8 cellular contexts compared by ENCODE assay signal in genomic region chr17:68455756-68456528, GRCh38. TPM values are rescaled to one million over a fixed set of nuclear protein-coding genes. Genes with fewer than 3 reads are reported as not detected.
DNase-seq lines count a peak whose midpoint lies in the region; ATAC-seq and TF ChIP-seq lines count a peak whose summit lies in the region.

No MANE protein-coding gene starts in this region.

- CTCF ChIA-PET in BJ (lab: Yijun Ruan, JAX) = interaction anchor here (0.6 to 1.5 kb wide), 9 partner anchors 9 to 283 kb away, joined by 3 to 8 read pairs (median 4); no protein-coding TSS in a partner anchor
- CTCF ChIA-PET in HEK293 (lab: Yijun Ruan, JAX) = interaction anchor here (0.6 to 4.0 kb wide), 9 partner anchors 9 to 283 kb away, joined by 3 to 32 read pairs (median 5); no protein-coding TSS in a partner anchor
- CTCF ChIA-PET in GM10248 (lab: Yijun Ruan, JAX) = interaction anchor here (1.2 to 5.1 kb wide), 8 partner anchors 10 to 320 kb away, joined by 3 to 24 read pairs (median 4); no protein-coding TSS in a partner anchor

- ATAC-seq in RWPE2 (ENCODE audit: low read depth) (peak; percentile 24), GM18858 (IDR thresholded peaks at IDR 0.05; ENCODE audit: unreplicated experiment) (no peak)

- H3K27ac ChIP-seq in HEK293 (ENCODE audit: extremely low read depth, low read depth, low read length) (no peak overlapping the region), RWPE2 (ENCODE audit: poor library complexity, severe bottlenecking) (peak overlapping the region; percentile 63), esophagus squamous epithelium (peak overlapping the region; percentile 91 to 96 (median 95)), neutrophil (peak overlapping the region; percentile 92)

- WGBS in esophagus squamous epithelium, 2 donors = 27 to 33% methylated on average over 9 to 10 of the region's 10 CpGs

- H3K4me1 ChIP-seq in HEK293 (ENCODE audit: control insufficient read depth, insufficient read depth, low read length) (peaks cover 14% of the 10 kb centered on the region), RWPE2 (ENCODE audit: insufficient read depth, poor library complexity, severe bottlenecking) (peaks cover 17% of the 10 kb centered on the region), esophagus squamous epithelium (peaks cover 9 to 54% (median 31%) of the 10 kb centered on the region in 3 donors), neutrophil (ENCODE audit: control insufficient read depth in 1 of 2, insufficient read depth in 1 of 2, low read depth in 1 of 2, low read length in 1 of 2) (peaks cover 66 to 74% of the 10 kb centered on the region in 2 experiments)

- intact Hi-C loops in esophagus squamous epithelium (cut with DNase I) = no loop called here

- TF ChIP-seq CTCF in BJ (IDR thresholded peaks at IDR 0.05; ENCODE audit: insufficient read depth, low read depth, low read length) = no peak
- no peak for TF ChIP-seq CTCF in HEK293 (tag by site-specific recombination; IDR thresholded peaks at IDR 0.05)
- TF ChIP-seq CTCF in RWPE2 (IDR thresholded peaks at IDR 0.05; ENCODE audit: poor library complexity, severe bottlenecking) = no peak
- TF ChIP-seq CTCF in esophagus squamous epithelium (IDR thresholded peaks at IDR 0.05) = no peak
- TF ChIP-seq CTCF in neutrophil (IDR thresholded peaks at IDR 0.05) = no peak
- TF ChIP-seq CTCF in GM10248 (IDR thresholded peaks at IDR 0.05; ENCODE audit: control extremely low read depth, extremely low read depth, low read depth, missing control alignments) = no peak

- no peak for TF ChIP-seq POLR2A in esophagus squamous epithelium (IDR thresholded peaks at IDR 0.05)

- peak overlapping the region; percentile 84 for H3K4me3 ChIP-seq in BJ (ENCODE audit: low read depth, low read length)
- peak overlapping the region; percentile 63 for H3K4me3 ChIP-seq in HEK293 (ENCODE audit: low read depth, low read length)
- H3K4me3 ChIP-seq in RWPE2 (ENCODE audit: severe bottlenecking) = peak overlapping the region; percentile 65
- peak overlapping the region; percentile 72 to 79 (median 76) for H3K4me3 ChIP-seq in esophagus squamous epithelium
- H3K4me3 ChIP-seq in neutrophil (ENCODE audit: low read depth in 1 of 2, low read length in 1 of 2) = peak overlapping the region; percentile 83

- H3K27me3 ChIP-seq in BJ (ENCODE audit: control insufficient read depth, insufficient read depth, low read length) = 0 out of 2 replicates have a peak, but pooled peaks cover 2% of the 10 kb centered on the region
- no peaks in the 10 kb centered on the region for H3K27me3 ChIP-seq in RWPE2 (ENCODE audit: insufficient read depth, poor library complexity, severe bottlenecking)
- no peaks in the 10 kb centered on the region for H3K27me3 ChIP-seq in esophagus squamous epithelium
- no peaks in the 10 kb centered on the region for H3K27me3 ChIP-seq in neutrophil

- peaks cover 1% of the 10 kb centered on the region for H3K36me3 ChIP-seq in BJ (ENCODE audit: control insufficient read depth, insufficient read depth, low read length)
- no peaks in the 10 kb centered on the region for H3K36me3 ChIP-seq in HEK293 (ENCODE audit: control insufficient read depth in 2 of 2, insufficient read depth in 1 of 2, low read length in 2 of 2)
- peaks cover 12% of the 10 kb centered on the region for H3K36me3 ChIP-seq in RWPE2 (ENCODE audit: low read depth)
- peaks cover 0 to 16% (median 2%) of the 10 kb centered on the region in 3 donors for H3K36me3 ChIP-seq in esophagus squamous epithelium
- peaks cover 16% of the 10 kb centered on the region for H3K36me3 ChIP-seq in neutrophil

- POLR2A ChIA-PET in BJ (lab: Charles Lee) = interaction anchor here (0.6 kb wide), 1 partner anchor 1835 kb away, joined by 3 read pairs; no protein-coding TSS in a partner anchor
- POLR2A ChIA-PET in HEK293 (lab: Yijun Ruan, JAX) = interaction anchor here (0.8 to 1.4 kb wide), 2 partner anchors 164 to 419 kb away, joined by 3 read pairs; partner anchors contain the start of gene ARSG
- POLR2A ChIA-PET in GM10248 (lab: Yijun Ruan, JAX) = interaction anchor here (0.5 kb wide), 1 partner anchor 653 kb away, joined by 3 read pairs; no protein-coding TSS in a partner anchor

- H3K9me3 ChIP-seq in HEK293 (ENCODE audit: control insufficient read depth, insufficient read depth, low read depth, low read length) (no peaks in the 10 kb centered on the region), RWPE2 (ENCODE audit: severe bottlenecking) (no peaks in the 10 kb centered on the region), esophagus squamous epithelium (no peaks in the 10 kb centered on the region), neutrophil (no peaks in the 10 kb centered on the region)

- DNase-seq in BJ (ENCODE audit: low read depth) (peak; percentile 55), RWPE2 (ENCODE audit: low spot score) (no peak), esophagus squamous epithelium (lab: John Stamatoyannopoulos, UW) (no peak), nucleus accumbens (lab: John Stamatoyannopoulos, UW) (no peak), GM10248 (ENCODE audit: extremely low spot score) (no peak)

TF ChIP-seq in HEK293, 187 proteins besides CTCF, POLR2A, EP300 and RAD21:
- TF ChIP-seq ZNF707 (tag by site-specific recombination; IDR thresholded peaks at IDR 0.05) (no peak), ZBTB17 (tag by site-specific recombination; IDR thresholded peaks at IDR 0.05) (peak; percentile 98), ZBTB44 (tag by site-specific recombination; IDR thresholded peaks at IDR 0.05) (no peak), ZNF791 (tag by site-specific recombination; IDR thresholded peaks at IDR 0.05) (no peak), TRIM28 (IDR thresholded peaks at IDR 0.05; ENCODE audit: borderline replicate concordance, low read length) (no peak), ZNF311 (tag by site-specific recombination; IDR thresholded peaks at IDR 0.05; ENCODE audit: borderline replicate concordance) (no peak), ZNF513 (tag by site-specific recombination; IDR thresholded peaks at IDR 0.05) (no peak)
TF ChIP-seq in HEK293: peak in this region for 1.

RNA-seq across cellular contexts. Expression of gene WIPI1, which starts 1.4 kb away (rescaled TPM):
- polyA plus RNA-seq in BJ (2011; rRNA removed) = 79.1 and 91.6 TPM in 2 replicates
- polyA minus RNA-seq in BJ (2011; rRNA and poly(A)+ RNA removed) = 46.4 and 67.2 TPM in 2 replicates
- 10 to 100 TPM; 23.0 to 32.2 (median 25.5) TPM for total RNA-seq in esophagus squamous epithelium

RNA-seq across cellular contexts. Expression of gene PRKAR1A, which starts 56.3 kb away (rescaled TPM):
- polyA plus RNA-seq in BJ (2011; rRNA removed) = 228 and 250 TPM in 2 replicates
- 181 and 227 TPM in 2 replicates for polyA minus RNA-seq in BJ (2011; rRNA and poly(A)+ RNA removed)
- total RNA-seq in esophagus squamous epithelium = 100 to 1,000 TPM; 137 to 195 (median 187) TPM
